Comparison of ENCODE assay signal across 8 cellular contexts in the genomic region with DNA sequence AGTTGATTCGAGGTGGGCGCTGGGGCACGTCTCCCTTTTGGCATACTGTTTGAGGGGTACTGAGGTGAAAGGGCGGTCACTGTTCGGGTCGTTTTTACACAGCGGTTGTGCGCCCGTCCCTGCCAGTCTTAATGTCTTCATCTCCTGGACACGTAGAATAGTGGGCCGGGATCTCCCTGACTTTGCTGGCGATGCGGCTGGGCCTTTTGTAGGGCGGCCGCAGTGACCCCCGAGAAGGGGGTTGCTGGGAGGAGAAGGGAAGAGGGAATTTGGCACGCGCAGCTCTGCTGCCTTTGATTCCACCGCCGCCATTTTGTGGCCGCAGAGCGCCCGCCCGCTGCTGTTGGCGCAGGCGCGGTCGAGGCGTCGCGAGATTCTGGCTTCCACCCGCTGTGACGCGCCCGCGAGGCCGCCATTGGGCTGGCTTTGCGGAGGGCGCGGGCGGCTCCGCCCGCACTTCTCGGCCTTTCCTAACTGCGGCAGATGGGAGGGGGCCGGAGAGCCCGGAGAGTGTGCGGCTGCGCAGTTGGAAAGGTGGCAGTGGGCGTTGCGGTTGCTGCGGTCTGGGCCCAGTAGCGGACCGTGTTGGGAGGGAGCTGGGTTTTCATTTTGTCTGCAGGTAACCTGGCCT.
DNase-seq lines count a peak whose midpoint lies in the region; ATAC-seq and TF ChIP-seq lines count a peak whose summit lies in the region.

No MANE protein-coding gene starts in this region.

- ATAC-seq in GM18505 (IDR thresholded peaks at IDR 0.05; ENCODE audit: unreplicated experiment) (peak; percentile 74), HG02981 (IDR thresholded peaks at IDR 0.05; ENCODE audit: unreplicated experiment) (peak; percentile 60)

- no peak for TF ChIP-seq POLR2A in GM18505 (IDR thresholded peaks at IDR 0.05; ENCODE audit: borderline replicate concordance, extremely low read depth, insufficient read depth, insufficient read length)

- peak; percentile 82 for DNase-seq in NCI-H2029 (lab: John Stamatoyannopoulos, UW)
- peak; percentile 85 for DNase-seq in T1000 (lab: John Stamatoyannopoulos, UW)
- peak; percentile 98 for DNase-seq in astrocyte of the hippocampus (ENCODE audit: low read depth, low spot score)
- peak; percentile 52 to 93 (median 83) for DNase-seq in hypothalamus (lab: John Stamatoyannopoulos, UW)
- peak; percentile 97 for DNase-seq in retina
- DNase-seq in OCI-M2 (lab: John Stamatoyannopoulos, UW; ENCODE audit: unreplicated experiment) = no peak
